Comparison of ENCODE assay signal across 32 cellular contexts in the genomic region with DNA sequence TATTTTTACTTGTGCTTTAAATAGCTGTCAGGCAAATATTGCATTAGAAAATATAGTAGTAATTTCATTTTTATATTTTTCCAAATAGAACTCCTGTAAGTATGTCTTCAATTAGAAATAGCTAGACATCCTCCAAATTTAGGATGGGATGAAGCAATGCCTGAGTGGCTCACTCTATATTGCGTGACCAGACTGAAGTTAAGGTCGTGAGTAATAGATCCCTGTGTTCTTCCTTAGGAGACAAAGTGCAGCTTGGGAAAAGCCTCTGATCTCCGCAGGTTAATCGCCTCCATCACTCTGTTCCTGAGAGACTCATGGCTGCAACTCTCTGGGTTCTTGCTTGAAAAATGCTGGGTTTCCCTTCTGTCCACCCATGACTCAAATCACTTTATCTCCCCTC.
"Had no signal": no experiment of that assay in that cellular context is flagged by ENCODE, and none has a peak within 500 bp of the region (broad histone marks: within the 10 kb centered on the region; RNA-seq: fewer than 3 reads in every experiment).

No MANE protein-coding gene starts in this region.

- H3K4me1 ChIP-seq: SJCRH30 had no signal

- H3K27me3 Mint-ChIP-seq: activated CD4-positive, alpha-beta memory T cell treated with anti-CD3 and anti-CD28 coated beads for 36 hours; activated CD4-positive, alpha-beta T cell treated with anti-CD3 and anti-CD28 coated beads, Interleukin-2, amount 10 ng/mL, durations not matched to agents 7 days and 5 days; activated naive CD8-positive, alpha-beta T cell; activated T-helper 17 cell treated with anti-CD3 and anti-CD28 coated beads, Interleukin-2, amount 50 U/mL, for 72 hours had no signal

- H3K36me3 Mint-ChIP-seq: activated CD4-positive, alpha-beta memory T cell treated with anti-CD3 and anti-CD28 coated beads for 36 hours; activated naive CD8-positive, alpha-beta T cell had no signal

- H3K9ac ChIP-seq: SK-N-SH had no signal

- H3K36me3 ChIP-seq: brain microvascular endothelial cell, cardiac muscle cell, MG63, SJCRH30 had no signal

- H3K9me3 ChIP-seq: MG63, SJCRH30, SK-N-SH had no signal

- H3K27ac Mint-ChIP-seq: activated CD4-positive, alpha-beta memory T cell treated with anti-CD3 and anti-CD28 coated beads for 36 hours; activated CD4-positive, alpha-beta T cell treated with anti-CD3 and anti-CD28 coated beads, Interleukin-2, amount 10 ng/mL, durations not matched to agents 7 days and 5 days; activated naive CD4-positive, alpha-beta T cell treated with anti-CD3 and anti-CD28 coated beads for 36 hours; activated naive CD8-positive, alpha-beta T cell; activated T-helper 17 cell treated with anti-CD3 and anti-CD28 coated beads, Interleukin-2, amount 50 U/mL, for 72 hours had no signal

- ATAC-seq: activated T-helper 17 cell treated with anti-CD3 and anti-CD28 coated beads, Interleukin-2, amount 50 U/mL, for 72 hours; Panc1 had no signal

- H3K27me3 ChIP-seq: brain microvascular endothelial cell, cardiac muscle cell, MG63, SJCRH30 had no signal

- DNase-seq: activated CD4-positive, alpha-beta memory T cell treated with anti-CD3 and anti-CD28 coated beads for 36 hours; activated CD4-positive, alpha-beta T cell treated with anti-CD3 and anti-CD28 coated beads, Interleukin-2, amount 10 ng/mL, durations not matched to agents 7 days and 5 days; activated CD4-positive, CD25-positive, alpha-beta regulatory T cell; activated gamma-delta T cell; activated naive CD4-positive, alpha-beta T cell treated with anti-CD3 and anti-CD28 coated beads for 36 hours; activated T-cell treated with anti-CD3 and anti-CD28 coated beads for 4 hours; activated T-cell treated with anti-CD3 and anti-CD28 coated beads, Interleukin-2, amount 50 U/mL, for 48 hours; amygdala; brain microvascular endothelial cell; cerebellar nuclear complex; MG63; MV-4-11; NCI-H1092 treated with DMSO at 0.1 percent for 48 hours; NCI-H1417 treated with DMSO at 0.1 percent for 48 hours; NCI-H1694; NCI-H2029; NCI-H2107; NCI-H2171 treated with DMSO at 0.1 percent for 48 hours; NCI-H226; NCI-H526 treated with DMSO at 0.1 percent for 48 hours; NK-92 treated with Interleukin-12 subunit alpha and Interleukin-12 subunit beta, amount 100 ng/mL, for 24 hours; OCI-M1; Right ventricle myocardium superior; SJCRH30; SK-N-SH; T-helper 1 cell had no signal

- H3K4me3 ChIP-seq: cardiac muscle cell, MG63, SJCRH30 had no signal

- H3K27ac ChIP-seq: brain microvascular endothelial cell, cardiac muscle cell, RWPE1, SJCRH30, VCaP had no signal

- H3K4me1 Mint-ChIP-seq: activated CD4-positive, alpha-beta T cell treated with anti-CD3 and anti-CD28 coated beads, Interleukin-2, amount 10 ng/mL, durations not matched to agents 7 days and 5 days; activated T-helper 17 cell treated with anti-CD3 and anti-CD28 coated beads, Interleukin-2, amount 50 U/mL, for 72 hours had no signal

- H3K4me3 Mint-ChIP-seq: activated CD4-positive, alpha-beta memory T cell treated with anti-CD3 and anti-CD28 coated beads for 36 hours; activated CD4-positive, alpha-beta T cell treated with anti-CD3 and anti-CD28 coated beads, Interleukin-2, amount 10 ng/mL, durations not matched to agents 7 days and 5 days; activated naive CD4-positive, alpha-beta T cell treated with anti-CD3 and anti-CD28 coated beads for 36 hours; activated naive CD8-positive, alpha-beta T cell; activated T-helper 17 cell treated with anti-CD3 and anti-CD28 coated beads, Interleukin-2, amount 50 U/mL, for 72 hours had no signal

- H3K4me2 ChIP-seq: SK-N-SH had no signal
